8 cellular contexts compared by ENCODE assay signal in genomic region chr3:194142156-194142910, GRCh38. TPM values are rescaled to one million over a fixed set of nuclear protein-coding genes. Genes with fewer than 3 reads are reported as not detected.
DNase-seq lines count a peak whose midpoint lies in the region; ATAC-seq and TF ChIP-seq lines count a peak whose summit lies in the region.

No MANE protein-coding gene starts in this region.

- intact Hi-C loops in HCT116 (cut with micrococcal nuclease) = no loop called here

- H3K9ac ChIP-seq in HCT116 (ENCODE audit: low read length) (peak overlapping the region; percentile 72), parathyroid adenoma (peak overlapping the region; percentile 79)

- peak overlapping the region in 1 of 2 experiments; percentile 24; a peak in 1 of 4 replicates for H3K4me3 ChIP-seq in HCT116 (replicated peaks in 1 of 2; ENCODE audit: low read depth in 1 of 2, low read length in 2 of 2)
- H3K4me3 ChIP-seq in SJSA1 = peak overlapping the region; percentile 30
- peak overlapping the region; percentile 49 for H3K4me3 ChIP-seq in parathyroid adenoma (ENCODE audit: low read depth, low read length)

- CTCF ChIA-PET in HCT116 (lab: Charles Lee) = interaction anchor here (1.1 to 1.7 kb wide), 3 partner anchors 26 to 361 kb away, joined by 4 to 15 read pairs (median 6); no protein-coding TSS in a partner anchor

- no peaks in the 10 kb centered on the region for H3K36me3 ChIP-seq in HCT116 (ENCODE audit: control insufficient read depth in 1 of 2, insufficient read depth in 2 of 2, low read length in 2 of 2)
- H3K36me3 ChIP-seq in SJSA1 = peaks cover 17% of the 10 kb centered on the region
- H3K36me3 ChIP-seq in parathyroid adenoma (ENCODE audit: control insufficient read depth, insufficient read depth, low read length) = no peaks in the 10 kb centered on the region

- no peaks in the 10 kb centered on the region for H3K9me2 ChIP-seq in HCT116 (ENCODE audit: insufficient read depth)

- RAD21 ChIA-PET in HCT116 (lab: Charles Lee; ENCODE audit: low non-redundant PET in 1 of 2, low total read pairs in 2 of 2, uncharacterized antibody in 2 of 2, unreplicated experiment in 2 of 2) = interaction anchor here (0.6 to 1.8 kb wide), 5 partner anchors 129 to 273 kb away, joined by 3 to 14 read pairs (median 8); no protein-coding TSS in a partner anchor

- TF ChIP-seq CTCF in HCT116 (IDR thresholded peaks at IDR 0.05 in 2 of 3, conservative IDR thresholded peaks at IDR 0.05 in 1 of 3; ENCODE audit: borderline replicate concordance in 1 of 3, insufficient read depth in 1 of 3, low read depth in 2 of 3, low read length in 2 of 3) (no peak), parathyroid adenoma (IDR thresholded peaks at IDR 0.05) (no peak)

- TF ChIP-seq RAD21 in HCT116 (IDR thresholded peaks at IDR 0.05; ENCODE audit: low read depth) = no peak

- ATAC-seq in HCT116 = peak; percentile 2
- no peak for ATAC-seq in HG03097 (IDR thresholded peaks at IDR 0.05; ENCODE audit: low FRiP score, unreplicated experiment)
- no peak for ATAC-seq in GM21737 (IDR thresholded peaks at IDR 0.05; ENCODE audit: unreplicated experiment)

- POLR2A ChIA-PET in HCT116 (lab: Charles Lee) = interaction anchor here (0.8 to 1.7 kb wide), 7 partner anchors 10 to 270 kb away, joined by 3 to 5 read pairs (median 4); no protein-coding TSS in a partner anchor

- H3K27me3 ChIP-seq in HCT116 (ENCODE audit: insufficient read depth, low read length) = no peaks in the 10 kb centered on the region
- H3K27me3 ChIP-seq in SJSA1 (replicated peaks) = no peaks in the 10 kb centered on the region
- H3K27me3 ChIP-seq in parathyroid adenoma (ENCODE audit: control insufficient read depth, insufficient read depth, low read length) = no peaks in the 10 kb centered on the region

- H3K4me1 ChIP-seq in HCT116 (ENCODE audit: control insufficient read depth in 1 of 2, insufficient read depth in 2 of 2, low read length in 2 of 2) (peaks cover 52 to 59% of the 10 kb centered on the region in 2 experiments), SJSA1 (replicated peaks) (peaks cover 49% of the 10 kb centered on the region), parathyroid adenoma (peaks cover 50% of the 10 kb centered on the region)

- H3K79me2 ChIP-seq in HCT116 (ENCODE audit: insufficient read depth, low read length) (peaks cover 2% of the 10 kb centered on the region; the same call in 1 of the 2 replicates), parathyroid adenoma (peaks cover 3% of the 10 kb centered on the region)

- H2AFZ ChIP-seq in HCT116 (ENCODE audit: low read depth, low read length, poor library complexity, severe bottlenecking) (no peak overlapping the region), parathyroid adenoma (peak overlapping the region; percentile 69)

- H3K27ac ChIP-seq in HCT116 (ENCODE audit: low read depth, low read length) = peak overlapping the region; percentile 91
- peak overlapping the region; percentile 100 for H3K27ac ChIP-seq in SJSA1
- peak overlapping the region; percentile 97 for H3K27ac ChIP-seq in parathyroid adenoma

- DNase-seq in HCT116 (ENCODE audit: low read depth, low spot score) = no peak
- DNase-seq in SJSA1 (ENCODE audit: low read depth in 1 of 2, low spot score in 2 of 2) = no peak
- peak; percentile 19 for DNase-seq in fibroblast of peridontal ligament (ENCODE audit: extremely low read depth)
- DNase-seq in hippocampal formation (lab: John Stamatoyannopoulos, UW) = no peak
- no peak for DNase-seq in inferior parietal cortex (ENCODE audit: extremely low spot score)

- no peak for TF ChIP-seq POLR2A in HCT116 (IDR thresholded peaks at IDR 0.05; ENCODE audit: borderline replicate concordance, extremely low read depth, insufficient read depth, insufficient read length)

- H4K20me1 ChIP-seq in HCT116 (ENCODE audit: insufficient read depth) = no peaks in the 10 kb centered on the region

- H3K4me2 ChIP-seq in HCT116 (ENCODE audit: low read length) (peak overlapping the region; percentile 58), parathyroid adenoma (ENCODE audit: low read length) (peak overlapping the region; percentile 65)

- BruUV-seq in HCT116 (replicated peaks; lab: Mats Ljungman, UMichigan) = no TSS peak

- H3K9me3 ChIP-seq in HCT116 (ENCODE audit: control insufficient read depth in 1 of 2, insufficient read depth in 1 of 2, low read depth in 1 of 2, low read length in 2 of 2) (no peaks in the 10 kb centered on the region), SJSA1 (replicated peaks) (no peaks in the 10 kb centered on the region), parathyroid adenoma (ENCODE audit: control insufficient read depth, low read length) (no peaks in the 10 kb centered on the region)

TF ChIP-seq in HCT116, 20 proteins besides CTCF, POLR2A, EP300 and RAD21:
- no peak for TF ChIP-seq MAX (IDR thresholded peaks at IDR 0.05)
- no peak for TF ChIP-seq EZH2phosphoT487 (IDR thresholded peaks at IDR 0.05; ENCODE audit: borderline replicate concordance)
- TF ChIP-seq EGR1 (IDR thresholded peaks at IDR 0.05; ENCODE audit: low read depth) = no peak
- TF ChIP-seq JUND (IDR thresholded peaks at IDR 0.05) = no peak
- TF ChIP-seq YY1 (IDR thresholded peaks at IDR 0.05; ENCODE audit: extremely low read depth, insufficient replicate concordance, low read depth, low read length) = no peak
- TF ChIP-seq CEBPB (IDR thresholded peaks at IDR 0.05; ENCODE audit: low read depth) = no peak
- TF ChIP-seq FOSL1 (IDR thresholded peaks at IDR 0.05; ENCODE audit: low read depth) = no peak
- TF ChIP-seq SIN3A (IDR thresholded peaks at IDR 0.05; ENCODE audit: low read depth) = no peak
- no peak for TF ChIP-seq CBX3 (IDR thresholded peaks at IDR 0.05; ENCODE audit: low read depth)
- no peak for TF ChIP-seq ZFX (IDR thresholded peaks at IDR 0.05)
- no peak for TF ChIP-seq EZH2 (IDR thresholded peaks at IDR 0.05)

RNA-seq across cellular contexts. Expression of gene HES1, which starts 6.4 kb away (rescaled TPM):
- total RNA-seq in HCT116 (2021; ENCODE audit: unreplicated experiment) = 32.9 TPM
- 31.8 and 41.9 TPM in 2 replicates for polyA plus RNA-seq in HCT116 (2012)
- 39.2 and 44.1 TPM in 2 replicates for total RNA-seq in SJSA1 (2014; rRNA removed; shearing (Covaris generic))
